Comparison of ENCODE assay signal across 1 cellular context in the genomic region with DNA sequence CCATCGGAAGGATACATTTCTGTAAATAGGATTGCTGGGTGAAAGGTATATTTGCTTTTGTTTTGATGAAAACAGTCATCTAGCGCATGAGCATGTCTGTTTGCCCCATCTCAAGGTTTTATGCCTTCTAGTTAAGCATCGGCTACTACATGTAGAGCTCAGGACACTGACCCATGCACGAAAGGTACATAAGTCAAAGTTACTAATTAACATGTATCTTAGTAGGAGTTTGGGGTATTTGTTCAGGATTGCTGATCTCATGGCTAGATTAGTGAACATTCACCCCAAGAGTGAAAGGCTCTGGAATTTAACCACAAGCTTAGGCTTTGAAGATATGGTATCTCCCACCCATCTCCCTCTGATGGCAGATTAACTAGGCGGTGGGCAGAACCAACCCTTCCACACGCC.
TF ChIP-seq lines count a peak whose summit lies in the region.

No MANE protein-coding gene starts in this region.

TF ChIP-seq in HepG2, 621 proteins besides CTCF, POLR2A, EP300 and RAD21 (continued from another document):
- TF ChIP-seq, protein P1, sequence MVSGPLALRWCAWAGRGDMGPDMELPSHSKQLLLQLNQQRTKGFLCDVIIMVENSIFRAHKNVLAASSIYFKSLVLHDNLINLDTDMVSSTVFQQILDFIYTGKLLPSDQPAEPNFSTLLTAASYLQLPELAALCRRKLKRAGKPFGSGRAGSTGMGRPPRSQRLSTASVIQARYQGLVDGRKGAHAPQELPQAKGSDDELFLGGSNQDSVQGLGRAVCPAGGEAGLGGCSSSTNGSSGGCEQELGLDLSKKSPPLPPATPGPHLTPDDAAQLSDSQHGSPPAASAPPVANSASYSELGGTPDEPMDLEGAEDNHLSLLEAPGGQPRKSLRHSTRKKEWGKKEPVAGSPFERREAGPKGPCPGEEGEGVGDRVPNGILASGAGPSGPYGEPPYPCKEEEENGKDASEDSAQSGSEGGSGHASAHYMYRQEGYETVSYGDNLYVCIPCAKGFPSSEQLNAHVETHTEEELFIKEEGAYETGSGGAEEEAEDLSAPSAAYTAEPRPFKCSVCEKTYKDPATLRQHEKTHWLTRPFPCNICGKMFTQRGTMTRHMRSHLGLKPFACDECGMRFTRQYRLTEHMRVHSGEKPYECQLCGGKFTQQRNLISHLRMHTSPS (CRISPR knock-in tag; IDR thresholded peaks at IDR 0.05; ENCODE audit: low read depth), result no peak
- TF ChIP-seq SOX5 (CRISPR knock-in tag; IDR thresholded peaks at IDR 0.05; ENCODE audit: borderline replicate concordance) (peak; percentile 69), POLR2AphosphoS5 (IDR thresholded peaks at IDR 0.05; ENCODE audit: low read depth, low read length) (no peak), ZFP41 (CRISPR knock-in tag; IDR thresholded peaks at IDR 0.05; ENCODE audit: borderline replicate concordance) (no peak), CEBPG (CRISPR knock-in tag; IDR thresholded peaks at IDR 0.05) (no peak), SYNCRIP (IDR thresholded peaks at IDR 0.05; ENCODE audit: insufficient read depth, low read depth, low read length) (no peak), PHF8 (CRISPR knock-in tag; IDR thresholded peaks at IDR 0.05) (no peak), SETDB1 (CRISPR knock-in tag; IDR thresholded peaks at IDR 0.05; ENCODE audit: borderline replicate concordance) (no peak)
- TF ChIP-seq, protein P2, sequence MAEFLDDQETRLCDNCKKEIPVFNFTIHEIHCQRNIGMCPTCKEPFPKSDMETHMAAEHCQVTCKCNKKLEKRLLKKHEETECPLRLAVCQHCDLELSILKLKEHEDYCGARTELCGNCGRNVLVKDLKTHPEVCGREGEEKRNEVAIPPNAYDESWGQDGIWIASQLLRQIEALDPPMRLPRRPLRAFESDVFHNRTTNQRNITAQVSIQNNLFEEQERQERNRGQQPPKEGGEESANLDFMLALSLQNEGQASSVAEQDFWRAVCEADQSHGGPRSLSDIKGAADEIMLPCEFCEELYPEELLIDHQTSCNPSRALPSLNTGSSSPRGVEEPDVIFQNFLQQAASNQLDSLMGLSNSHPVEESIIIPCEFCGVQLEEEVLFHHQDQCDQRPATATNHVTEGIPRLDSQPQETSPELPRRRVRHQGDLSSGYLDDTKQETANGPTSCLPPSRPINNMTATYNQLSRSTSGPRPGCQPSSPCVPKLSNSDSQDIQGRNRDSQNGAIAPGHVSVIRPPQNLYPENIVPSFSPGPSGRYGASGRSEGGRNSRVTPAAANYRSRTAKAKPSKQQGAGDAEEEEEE (CRISPR knock-in tag; IDR thresholded peaks at IDR 0.05; ENCODE audit: borderline replicate concordance), result no peak
- TF ChIP-seq, protein P3, sequence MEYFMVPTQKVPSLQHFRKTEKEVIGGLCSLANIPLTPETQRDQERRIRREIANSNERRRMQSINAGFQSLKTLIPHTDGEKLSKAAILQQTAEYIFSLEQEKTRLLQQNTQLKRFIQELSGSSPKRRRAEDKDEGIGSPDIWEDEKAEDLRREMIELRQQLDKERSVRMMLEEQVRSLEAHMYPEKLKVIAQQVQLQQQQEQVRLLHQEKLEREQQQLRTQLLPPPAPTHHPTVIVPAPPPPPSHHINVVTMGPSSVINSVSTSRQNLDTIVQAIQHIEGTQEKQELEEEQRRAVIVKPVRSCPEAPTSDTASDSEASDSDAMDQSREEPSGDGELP (IDR thresholded peaks at IDR 0.05; ENCODE audit: borderline replicate concordance, low read depth), result no peak
